In the genomic region with DNA sequence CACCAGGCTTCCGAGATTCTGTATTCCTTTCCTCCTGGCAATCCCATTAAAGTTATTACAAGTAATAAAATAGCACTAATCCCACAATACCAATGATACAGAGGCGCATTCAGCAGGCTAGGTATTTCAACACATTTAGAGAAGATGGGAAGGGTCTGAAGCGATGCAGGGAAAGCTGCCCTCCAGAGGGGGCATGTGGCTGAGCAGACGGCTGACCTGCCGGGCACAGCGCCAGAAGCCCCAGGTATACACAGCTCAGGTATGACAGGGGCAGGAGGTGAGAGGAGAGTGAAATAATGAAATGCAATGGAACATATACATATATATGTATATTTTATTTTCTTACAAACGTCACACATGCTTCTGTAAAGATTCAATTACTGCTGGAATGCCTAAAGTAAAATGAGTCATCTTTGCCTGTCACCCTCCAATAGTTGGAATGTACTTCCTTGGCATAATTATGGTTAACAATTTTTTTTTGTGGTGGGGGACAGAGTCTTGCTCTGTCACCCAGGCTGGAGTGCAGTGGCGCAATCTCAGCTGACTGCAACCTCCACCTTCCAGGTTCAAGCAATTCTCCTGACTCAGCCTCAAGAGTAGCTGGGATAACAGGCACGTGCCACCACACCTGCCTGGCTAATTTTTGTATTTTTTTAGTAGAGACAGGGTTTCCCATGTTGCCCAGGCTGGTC, we compare ENCODE assay signal across 1 cellular context.
TF ChIP-seq lines count a peak whose summit lies in the region.

No MANE protein-coding gene starts in this region.

TF ChIP-seq in IMR-90, 13 proteins besides CTCF, POLR2A, EP300 and RAD21:
- TF ChIP-seq MAZ (IDR thresholded peaks at IDR 0.05; ENCODE audit: borderline replicate concordance, low read depth, low read length) (no peak), FOS (IDR thresholded peaks at IDR 0.05; ENCODE audit: low read depth, low read length) (peak; percentile 41; the same call in 1 of the 2 replicates), CEBPB (IDR thresholded peaks at IDR 0.05; ENCODE audit: low read depth, low read length) (peak; percentile 61; the same call in 1 of the 2 replicates), MAFK (IDR thresholded peaks at IDR 0.05; ENCODE audit: low read depth, low read length) (no peak), BHLHE40 (IDR thresholded peaks at IDR 0.05; ENCODE audit: low read depth, low read length) (no peak)
- TF ChIP-seq, protein P1, sequence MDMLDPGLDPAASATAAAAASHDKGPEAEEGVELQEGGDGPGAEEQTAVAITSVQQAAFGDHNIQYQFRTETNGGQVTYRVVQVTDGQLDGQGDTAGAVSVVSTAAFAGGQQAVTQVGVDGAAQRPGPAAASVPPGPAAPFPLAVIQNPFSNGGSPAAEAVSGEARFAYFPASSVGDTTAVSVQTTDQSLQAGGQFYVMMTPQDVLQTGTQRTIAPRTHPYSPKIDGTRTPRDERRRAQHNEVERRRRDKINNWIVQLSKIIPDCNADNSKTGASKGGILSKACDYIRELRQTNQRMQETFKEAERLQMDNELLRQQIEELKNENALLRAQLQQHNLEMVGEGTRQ (IDR thresholded peaks at IDR 0.05; ENCODE audit: low read depth, low read length): no peak
